ENCODE assay signal across 34 cellular contexts in genomic region chr14:36217027-36217426, GRCh38. TPM values are rescaled to one million over a fixed set of nuclear protein-coding genes. Genes with fewer than 3 reads are reported as not detected.
"Had no signal": no experiment of that assay in that cellular context is flagged by ENCODE, and none has a peak within 500 bp of the region (broad histone marks: within the 10 kb centered on the region; RNA-seq: fewer than 3 reads in every experiment).

No MANE protein-coding gene starts in this region.

- H3K4me1 ChIP-seq: adrenal gland, ascending aorta, gastrocnemius medialis, right atrium auricular region, transverse colon, uterus had no signal

- H3K9me3 Mint-ChIP-seq: activated CD4-positive, alpha-beta memory T cell treated with anti-CD3 and anti-CD28 coated beads, Interleukin-2, amount 10 ng/mL, durations not matched to agents 7 days and 5 days; activated CD4-positive, alpha-beta T cell treated with anti-CD3 and anti-CD28 coated beads, Interleukin-2, amount 10 ng/mL, durations not matched to agents 24 days and 14 days; activated naive CD4-positive, alpha-beta T cell treated with anti-CD3 and anti-CD28 coated beads, Interleukin-2, amount 50 U/mL, for 72 hours; stimulated activated memory B cell treated with anti-CD40 and anti-IgM and Interleukin-4, amounts not matched to agents 10 μg/mL and 1 μg/mL and 100 μg/mL, for 72 hours had no signal

- ATAC-seq: effector memory CD8-positive, alpha-beta T cell; gastrocnemius medialis; natural killer cell; stimulated activated memory B cell treated with anti-CD40 and anti-IgM and Interleukin-4, amounts not matched to agents 10 μg/mL and 1 μg/mL and 100 μg/mL, for 72 hours; T-helper 17 cell had no signal

- H3K27ac ChIP-seq: adrenal gland, ascending aorta, brain microvascular endothelial cell, coronary artery, dorsolateral prefrontal cortex, gastrocnemius medialis, right atrium auricular region, transverse colon, uterus, WERI-Rb-1 had no signal

- H3K4me3 Mint-ChIP-seq: activated CD4-positive, alpha-beta memory T cell treated with anti-CD3 and anti-CD28 coated beads, Interleukin-2, amount 10 ng/mL, durations not matched to agents 7 days and 5 days; activated CD4-positive, alpha-beta T cell treated with anti-CD3 and anti-CD28 coated beads, Interleukin-2, amount 10 ng/mL, durations not matched to agents 24 days and 14 days; effector memory CD8-positive, alpha-beta T cell; natural killer cell; stimulated activated memory B cell treated with anti-CD40 and anti-IgM and Interleukin-4, amounts not matched to agents 10 μg/mL and 1 μg/mL and 100 μg/mL, for 72 hours; T-helper 17 cell had no signal

- H3K4me1 Mint-ChIP-seq: activated CD4-positive, alpha-beta memory T cell treated with anti-CD3 and anti-CD28 coated beads, Interleukin-2, amount 10 ng/mL, durations not matched to agents 7 days and 5 days; activated CD4-positive, alpha-beta T cell treated with anti-CD3 and anti-CD28 coated beads, Interleukin-2, amount 10 ng/mL, durations not matched to agents 24 days and 14 days; natural killer cell; stimulated activated memory B cell treated with anti-CD40 and anti-IgM and Interleukin-4, amounts not matched to agents 10 μg/mL and 1 μg/mL and 100 μg/mL, for 72 hours; T-helper 17 cell had no signal

- H3K27me3 ChIP-seq: adrenal gland, ascending aorta, brain microvascular endothelial cell, right atrium auricular region, transverse colon, uterus had no signal

- H3K4me3 ChIP-seq: adrenal gland, ascending aorta, coronary artery, dorsolateral prefrontal cortex, gastrocnemius medialis, right atrium auricular region, smooth muscle cell, transverse colon, uterus had no signal

- DNase-seq: activated CD4-positive, alpha-beta memory T cell treated with anti-CD3 and anti-CD28 coated beads, Interleukin-2, amount 10 ng/mL, durations not matched to agents 7 days and 5 days; activated CD4-positive, alpha-beta T cell treated with anti-CD3 and anti-CD28 coated beads, Interleukin-2, amount 10 ng/mL, durations not matched to agents 24 days and 14 days; activated CD8-positive, alpha-beta memory T cell treated with anti-CD3 and anti-CD28 coated beads, Interleukin-2, amount 50 U/mL, for 48 hours; activated naive CD4-positive, alpha-beta T cell; activated T-cell treated with anti-CD3 and anti-CD28 coated beads, Interleukin-2, amount 50 U/mL, for 48 hours; adrenal gland; brain microvascular endothelial cell; dorsolateral prefrontal cortex; effector memory CD8-positive, alpha-beta T cell; erythroblast; gastrocnemius medialis; glutamatergic neuron; mesenchymal stem cell; natural killer cell; stimulated activated CD4-positive, alpha-beta T cell treated with anti-CD3 and anti-CD28 coated beads, Interleukin-1b, Interleukin-23, amount 100 ng/mL, for 48 hours; stimulated activated CD4-positive, alpha-beta T cell treated with anti-CD3 and anti-CD28 coated beads, Interleukin-4, amount 100 ng/mL, for 4 hours; stimulated activated CD8-positive, alpha-beta memory T cell treated with anti-CD3 and anti-CD28 coated beads, Interleukin-4, amount 100 ng/mL, for 48 hours; T-helper 17 cell; T1000; transverse colon; uterus; WERI-Rb-1 had no signal

- H3K27ac Mint-ChIP-seq: activated CD4-positive, alpha-beta memory T cell treated with anti-CD3 and anti-CD28 coated beads, Interleukin-2, amount 10 ng/mL, durations not matched to agents 7 days and 5 days; activated CD4-positive, alpha-beta T cell treated with anti-CD3 and anti-CD28 coated beads, Interleukin-2, amount 10 ng/mL, durations not matched to agents 24 days and 14 days; activated naive CD4-positive, alpha-beta T cell treated with anti-CD3 and anti-CD28 coated beads, Interleukin-2, amount 50 U/mL, for 72 hours; effector memory CD8-positive, alpha-beta T cell; natural killer cell; stimulated activated memory B cell treated with anti-CD40 and anti-IgM and Interleukin-4, amounts not matched to agents 10 μg/mL and 1 μg/mL and 100 μg/mL, for 72 hours; T-helper 17 cell had no signal

- H3K36me3 ChIP-seq: adrenal gland, ascending aorta, brain microvascular endothelial cell, gastrocnemius medialis, right atrium auricular region, transverse colon, uterus, WERI-Rb-1 had no signal

- H3K9me3 ChIP-seq: adrenal gland, ascending aorta, gastrocnemius medialis, right atrium auricular region, transverse colon, uterus had no signal

- H3K4me2 ChIP-seq: smooth muscle cell had no signal

- H3K36me3 Mint-ChIP-seq: activated naive CD4-positive, alpha-beta T cell treated with anti-CD3 and anti-CD28 coated beads, Interleukin-2, amount 50 U/mL, for 72 hours; natural killer cell; stimulated activated memory B cell treated with anti-CD40 and anti-IgM and Interleukin-4, amounts not matched to agents 10 μg/mL and 1 μg/mL and 100 μg/mL, for 72 hours had no signal

RNA-seq across cellular contexts. Expression of gene PTCSC3, which starts 40.5 kb away (rescaled TPM):
- total RNA-seq: activated CD4-positive, alpha-beta memory T cell treated with anti-CD3 and anti-CD28 coated beads, Interleukin-2, amount 10 ng/mL, durations not matched to agents 7 days and 5 days; activated CD4-positive, alpha-beta T cell treated with anti-CD3 and anti-CD28 coated beads, Interleukin-2, amount 10 ng/mL, durations not matched to agents 24 days and 14 days; activated naive CD4-positive, alpha-beta T cell treated with anti-CD3 and anti-CD28 coated beads, Interleukin-2, amount 50 U/mL, for 72 hours; adrenal gland; ascending aorta; cardiac septum; cerebellum; dorsolateral prefrontal cortex; gastrocnemius medialis; liver; natural killer cell; omental fat pad; pulmonary artery endothelial cell; right atrium auricular region; smooth muscle cell; T-helper 17 cell; temporal lobe; transverse colon; uterus had no signal
- polyA plus RNA-seq: adrenal gland, liver, smooth muscle cell had no signal
